ENCODE assay signal across 3 cellular contexts in genomic region chr10:85794553-85794952, GRCh38.
"Had no signal": no experiment of that assay in that cellular context is flagged by ENCODE, and none has a peak within 500 bp of the region (broad histone marks: within the 10 kb centered on the region; RNA-seq: fewer than 3 reads in every experiment).

No MANE protein-coding gene starts in this region.

- H3K4me3 ChIP-seq: GM12878 had no signal

- DNase-seq: GDM1, GF-D8 had no signal
